1 cellular context compared by ENCODE assay signal in the genomic region with DNA sequence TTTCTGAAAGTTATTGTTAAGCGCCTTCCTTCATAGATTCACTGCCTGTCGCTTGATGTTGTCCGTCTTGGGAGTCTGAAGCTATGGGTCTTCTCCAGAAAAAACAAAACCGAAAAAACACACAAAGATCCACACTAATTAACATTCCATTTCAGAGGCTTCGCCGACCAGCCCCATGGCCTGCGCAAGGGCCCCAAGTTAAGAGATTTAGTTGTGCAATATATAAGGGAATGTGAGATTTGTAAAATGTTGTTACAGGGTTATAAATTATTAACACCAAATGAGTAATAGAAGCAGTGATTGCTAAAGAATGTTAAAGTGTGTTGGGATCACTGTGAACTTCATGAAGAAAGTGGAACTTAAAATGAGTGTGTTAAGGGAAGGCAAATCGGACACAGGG.
TF ChIP-seq lines count a peak whose summit lies in the region.

No MANE protein-coding gene starts in this region.

TF ChIP-seq in K562, 482 proteins besides CTCF, POLR2A, EP300 and RAD21:
- no peak for TF ChIP-seq ZNF445 (CRISPR knock-in tag; IDR thresholded peaks at IDR 0.05; ENCODE audit: low read depth)
- no peak for TF ChIP-seq CEBPG (CRISPR knock-in tag; IDR thresholded peaks at IDR 0.05)
- TF ChIP-seq CEBPG (tag; conservative IDR thresholded peaks at IDR 0.05 in 1 of 2, IDR thresholded peaks at IDR 0.05 in 1 of 2) = 0 out of 4 replicates have a peak, but pooled peaks of 1 of the 2 experiments have one; percentile 14
- no peak for TF ChIP-seq MEIS2 (IDR thresholded peaks at IDR 0.05; ENCODE audit: partially characterized antibody)
- TF ChIP-seq NUFIP1 (IDR thresholded peaks at IDR 0.05; ENCODE audit: partially characterized antibody) = no peak
- TF ChIP-seq CEBPB (tag; IDR thresholded peaks at IDR 0.05) = peak; percentile 34; the same call in 1 of the 2 replicates
- TF ChIP-seq MCM3 (IDR thresholded peaks at IDR 0.05) = no peak
- TF ChIP-seq ZNF23 (CRISPR knock-in tag; IDR thresholded peaks at IDR 0.05) = no peak
TF ChIP-seq in K562: peak in this region for 2.
